Comparison of ENCODE assay signal across 13 cellular contexts in genomic region chr6:4319992-4320683, GRCh38.
DNase-seq lines count a peak whose midpoint lies in the region; ATAC-seq and TF ChIP-seq lines count a peak whose summit lies in the region.
"Had no signal": no experiment of that assay in that cellular context is flagged by ENCODE, and none has a peak within 500 bp of the region (broad histone marks: within the 10 kb centered on the region; RNA-seq: fewer than 3 reads in every experiment).

No MANE protein-coding gene starts in this region.

- peaks cover 13% of the 10 kb centered on the region for H3K27me3 Mint-ChIP-seq in activated CD4-positive, alpha-beta T cell treated with anti-CD3 and anti-CD28 coated beads, Interleukin-2, amount 10 ng/mL, durations not matched to agents 7 days and 5 days

- peak; percentile 59 for ATAC-seq in Panc1
- no peak for ATAC-seq in HG02938 (IDR thresholded peaks at IDR 0.05; ENCODE audit: unreplicated experiment)

- intact Hi-C loops in Panc1 (cut with micrococcal nuclease; ENCODE audit: unreplicated experiment): no loop called here

- H3K4me3 ChIP-seq in Panc1 (ENCODE audit: low read depth in 2 of 2, low read length in 2 of 2): no peak overlapping the region

- DNase-seq in ELR (ENCODE audit: low read depth) (peak; percentile 70), Panc1 (ENCODE audit: low read depth, low spot score) (no peak), fibroblast of peridontal ligament (ENCODE audit: extremely low read depth) (peak; percentile 56), pulmonary artery endothelial cell (ENCODE audit: low read depth, low spot score) (peak; percentile 22), NCI-H2081 treated with DMSO at 0.1 percent for 48 hours (lab: John Stamatoyannopoulos, UW) (no peak)
- DNase-seq in stimulated activated CD4-positive, alpha-beta T cell treated with anti-CD3 and anti-CD28 coated beads, Interleukin-2, amount 100 ng/mL, for 48 hours: no peak
- no peak for DNase-seq in activated CD4-positive, alpha-beta T cell treated with anti-CD3 and anti-CD28 coated beads, Interleukin-2, amount 10 ng/mL, durations not matched to agents 7 days and 5 days
- DNase-seq: activated T-cell treated with anti-CD3 and anti-CD28 coated beads, Interleukin-2, amount 50 U/mL, for 24 hours; DND-41; erythroblast; occipital lobe; substantia nigra had no signal

- H3K27ac Mint-ChIP-seq in activated CD4-positive, alpha-beta T cell treated with anti-CD3 and anti-CD28 coated beads, Interleukin-2, amount 10 ng/mL, durations not matched to agents 7 days and 5 days: no peak overlapping the region
- H3K27ac Mint-ChIP-seq: activated T-cell treated with anti-CD3 and anti-CD28 coated beads, Interleukin-2, amount 50 U/mL, for 24 hours had no signal

- CTCF ChIA-PET in Panc1 (lab: Charles Lee): no interaction called here
- CTCF ChIA-PET in activated CD4-positive, alpha-beta T cell treated with anti-CD3 and anti-CD28 coated beads, Interleukin-2, amount 10 ng/mL, durations not matched to agents 7 days and 5 days (lab: Charles Lee): no interaction called here

- no peaks in the 10 kb centered on the region for H3K36me3 ChIP-seq in Panc1 (ENCODE audit: control insufficient read depth, insufficient read depth, low read length)

- no peak for TF ChIP-seq CTCF in Panc1 (IDR thresholded peaks at IDR 0.05)

- in situ Hi-C loops in Panc1 (cut with HindIII; ENCODE audit: low pct_unique_long_range_greater_than_20kb, low sequenced_read_pairs): no loop called here

- H3K4me1 ChIP-seq in Panc1 (ENCODE audit: control insufficient read depth, insufficient read depth, low read length): peaks cover 27% of the 10 kb centered on the region

- H3K4me1 Mint-ChIP-seq in activated CD4-positive, alpha-beta T cell treated with anti-CD3 and anti-CD28 coated beads, Interleukin-2, amount 10 ng/mL, durations not matched to agents 7 days and 5 days: no peaks in the 10 kb centered on the region

- H3K27ac ChIP-seq in Panc1 (ENCODE audit: low read length): peak overlapping the region; percentile 80

- H3K36me3 Mint-ChIP-seq in activated CD4-positive, alpha-beta T cell treated with anti-CD3 and anti-CD28 coated beads, Interleukin-2, amount 10 ng/mL, durations not matched to agents 7 days and 5 days (ENCODE audit: low read depth): no peaks in the 10 kb centered on the region

- no peak overlapping the region for H3K4me3 Mint-ChIP-seq in activated CD4-positive, alpha-beta T cell treated with anti-CD3 and anti-CD28 coated beads, Interleukin-2, amount 10 ng/mL, durations not matched to agents 7 days and 5 days
- H3K4me3 Mint-ChIP-seq: activated T-cell treated with anti-CD3 and anti-CD28 coated beads, Interleukin-2, amount 50 U/mL, for 24 hours had no signal

- BruUV-seq in Panc1 (replicated peaks; lab: Mats Ljungman, UMichigan): no TSS peak

- H3K27me3 ChIP-seq in Panc1 (ENCODE audit: control insufficient read depth, insufficient read depth, low read length): no peaks in the 10 kb centered on the region

- no peaks in the 10 kb centered on the region for H3K9me3 ChIP-seq in Panc1 (ENCODE audit: control insufficient read depth, insufficient read depth, low read depth, low read length)

- H3K9me3 Mint-ChIP-seq in activated CD4-positive, alpha-beta T cell treated with anti-CD3 and anti-CD28 coated beads, Interleukin-2, amount 10 ng/mL, durations not matched to agents 7 days and 5 days: no peaks in the 10 kb centered on the region
- H3K9me3 Mint-ChIP-seq: activated T-cell treated with anti-CD3 and anti-CD28 coated beads, Interleukin-2, amount 50 U/mL, for 24 hours had no signal

- POLR2A ChIA-PET in Panc1 (lab: Charles Lee): no interaction called here
- POLR2A ChIA-PET in activated CD4-positive, alpha-beta T cell treated with anti-CD3 and anti-CD28 coated beads, Interleukin-2, amount 10 ng/mL, durations not matched to agents 7 days and 5 days (lab: Charles Lee): no interaction called here

Comparison
In these comparisons a context has a peak if more than half of its experiments do, and no peak if none do; other contexts are left out.
1. DNase-seq: peak in ELR (single experiment), fibroblast of peridontal ligament (single experiment) and pulmonary artery endothelial cell (single experiment); none in Panc1 (single experiment), NCI-H2081 treated with DMSO at 0.1 percent for 48 hours (single experiment), stimulated activated CD4-positive, alpha-beta T cell treated with anti-CD3 and anti-CD28 coated beads, Interleukin-2, amount 100 ng/mL, for 48 hours (0 of 2) and activated CD4-positive, alpha-beta T cell treated with anti-CD3 and anti-CD28 coated beads, Interleukin-2, amount 10 ng/mL, durations not matched to agents 7 days and 5 days (single experiment).